In the genomic region with DNA sequence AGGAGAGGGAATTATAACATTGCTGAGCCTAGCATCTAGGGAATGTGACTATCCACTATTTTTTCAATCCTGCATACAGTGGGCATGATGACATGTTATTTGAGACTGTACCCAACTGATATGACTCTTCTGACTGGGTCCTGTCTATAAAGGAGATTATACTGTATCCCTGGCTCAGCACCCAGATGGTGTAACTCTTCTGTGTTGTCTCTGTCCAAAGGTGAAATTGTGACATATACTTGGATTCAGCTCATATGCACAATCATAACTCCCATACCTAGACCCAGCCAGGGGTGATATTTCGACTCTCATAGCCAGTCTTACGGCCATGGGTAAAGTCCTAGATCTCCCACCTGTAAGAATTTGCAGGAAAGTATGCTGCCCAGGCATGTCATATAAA, we compare ENCODE assay signal across 35 cellular contexts. TPM values are rescaled to one million over a fixed set of nuclear protein-coding genes. Genes with fewer than 3 reads are reported as not detected.
DNase-seq lines count a peak whose midpoint lies in the region; ATAC-seq, FAIRE-seq and TF ChIP-seq lines count a peak whose summit lies in the region.
"Had no signal": no experiment of that assay in that cellular context is flagged by ENCODE, and none has a peak within 500 bp of the region (broad histone marks: within the 10 kb centered on the region; RNA-seq: fewer than 3 reads in every experiment).

No MANE protein-coding gene starts in this region.

- no peak overlapping the region for H3K9ac ChIP-seq in liver (ENCODE audit: low read depth in 1 of 2, low read length in 2 of 2)
- H3K9ac ChIP-seq in HepG2 (ENCODE audit: insufficient read depth, low read depth, low read length): no peak overlapping the region
- no peak overlapping the region for H3K9ac ChIP-seq in SK-N-SH
- H3K9ac ChIP-seq: BLaER1; BLaER1 treated with 17β-estradiol and CSF1 and Interleukin-3, amounts not matched to agents 10 nM and 100 nM had no signal

- H3K4me3 ChIP-seq in liver (ENCODE audit: low read depth in 1 of 3, low read length in 3 of 3) (no peak overlapping the region), HepG2 (replicated peaks in 1 of 3; ENCODE audit: insufficient read depth in 1 of 3, low read depth in 2 of 3, low read length in 3 of 3) (no peak overlapping the region), right lobe of liver (no peak overlapping the region), SK-N-SH (ENCODE audit: low read depth in 2 of 2, low read length in 1 of 2) (no peak overlapping the region)
- H3K4me3 ChIP-seq: A549; BLaER1; BLaER1 treated with 17β-estradiol and CSF1 and Interleukin-3, amounts not matched to agents 10 nM and 100 nM had no signal

- H3K4me2 ChIP-seq in HepG2 (ENCODE audit: low read depth, low read length) (no peak overlapping the region), SK-N-SH (no peak overlapping the region)
- H3K4me2 ChIP-seq: A549; BLaER1; BLaER1 treated with 17β-estradiol and CSF1 and Interleukin-3, amounts not matched to agents 10 nM and 100 nM had no signal

- H3K36me3 Mint-ChIP-seq in stimulated activated naive B cell treated with anti-CD40 and anti-IgM and Interleukin-4, amounts not matched to agents 10 μg/mL and 1 μg/mL and 100 μg/mL, for 72 hours: peaks cover 3 to 9% of the 10 kb centered on the region in 2 donors
- H3K36me3 Mint-ChIP-seq: CD14-positive monocyte; CD4-positive, CD25-positive, alpha-beta regulatory T cell; CD8-positive, alpha-beta T cell had no signal

- TF ChIP-seq POLR2A in HepG2 (IDR thresholded peaks at IDR 0.05; ENCODE audit: insufficient read depth in 1 of 2, low read depth in 2 of 2, low read length in 2 of 2) (no peak), right lobe of liver (IDR thresholded peaks at IDR 0.05) (no peak)

- no peaks in the 10 kb centered on the region for H3K27me3 Mint-ChIP-seq in stimulated activated naive B cell treated with anti-CD40 and anti-IgM and Interleukin-4, amounts not matched to agents 10 μg/mL and 1 μg/mL and 100 μg/mL, for 72 hours
- H3K27me3 Mint-ChIP-seq: B cell; CD4-positive, alpha-beta memory T cell; CD4-positive, alpha-beta T cell; CD4-positive, CD25-positive, alpha-beta regulatory T cell had no signal

- peaks cover 6 to 24% (median 19%) of the 10 kb centered on the region in 4 donors for H3K9me3 ChIP-seq in liver (ENCODE audit: control insufficient read depth in 4 of 4, low read length in 3 of 4)
- peaks cover 97% of the 10 kb centered on the region for H3K9me3 ChIP-seq in HepG2 (ENCODE audit: low read length)
- H3K9me3 ChIP-seq in right lobe of liver: no peaks in the 10 kb centered on the region
- H3K9me3 ChIP-seq in SK-N-SH: no peaks in the 10 kb centered on the region
- H3K9me3 ChIP-seq: BE2C, BLaER1 had no signal

- CTCF ChIA-PET in HepG2 (lab: Yijun Ruan, JAX; ENCODE audit: low intra/inter-chr PET ratio, low total read pairs): no interaction called here
- CTCF ChIA-PET in SK-N-SH (lab: Yijun Ruan, JAX): interaction anchor here (1.1 kb wide), 1 partner anchor 14 kb away, joined by 3 read pairs; no protein-coding TSS in a partner anchor

- no peaks in the 10 kb centered on the region for H4K20me1 ChIP-seq in HepG2 (ENCODE audit: insufficient read depth, low read length)
- no peaks in the 10 kb centered on the region for H4K20me1 ChIP-seq in SK-N-SH (ENCODE audit: insufficient read depth)
- H4K20me1 ChIP-seq: BLaER1; BLaER1 treated with 17β-estradiol and CSF1 and Interleukin-3, amounts not matched to agents 10 nM and 100 nM had no signal

- no peak overlapping the region for H3K27ac Mint-ChIP-seq in stimulated activated naive B cell treated with anti-CD40 and anti-IgM and Interleukin-4, amounts not matched to agents 10 μg/mL and 1 μg/mL and 100 μg/mL, for 72 hours
- H3K27ac Mint-ChIP-seq: B cell; CD14-positive monocyte; CD4-positive, alpha-beta memory T cell; CD4-positive, alpha-beta T cell; CD4-positive, CD25-positive, alpha-beta regulatory T cell; CD8-positive, alpha-beta memory T cell; CD8-positive, alpha-beta T cell had no signal

- H2AFZ ChIP-seq in HepG2 (ENCODE audit: low read length) (no peak overlapping the region), SK-N-SH (ENCODE audit: low read depth) (no peak overlapping the region)

- no peak for TF ChIP-seq EP300 in HepG2 (IDR thresholded peaks at IDR 0.05; ENCODE audit: low read depth in 2 of 2, low read length in 2 of 2)
- no peak for TF ChIP-seq EP300 in HepG2 (CRISPR knock-in tag; IDR thresholded peaks at IDR 0.05; ENCODE audit: borderline replicate concordance)
- TF ChIP-seq EP300 in SK-N-SH (IDR thresholded peaks at IDR 0.05; ENCODE audit: borderline replicate concordance in 1 of 2, low read depth in 1 of 2, low read length in 1 of 2): no peak

- H3K27ac ChIP-seq in liver (ENCODE audit: low read depth in 1 of 2, low read length in 2 of 2) (no peak overlapping the region), HepG2 (ENCODE audit: extremely low read length, insufficient read depth, low read length) (no peak overlapping the region), right lobe of liver (no peak overlapping the region), SK-N-SH (ENCODE audit: low read depth in 2 of 2, low read length in 1 of 2) (no peak overlapping the region)
- H3K27ac ChIP-seq: 22Rv1; A549; BLaER1; BLaER1 treated with 17β-estradiol and CSF1 and Interleukin-3, amounts not matched to agents 10 nM and 100 nM; C4-2B had no signal

- WGBS in liver: 35% methylated on average over 2 of the region's 2 CpGs
- 6% methylated on average over 2 of the region's 2 CpGs for WGBS in HepG2 (ENCODE audit: low lambda C conversion rate)
- WGBS in right lobe of liver (ENCODE audit: insufficient coverage, low coverage, low lambda C conversion rate, missing lambda C conversion rate): no CpG with 5 or more reads among the region's 2 CpGs
- 13% methylated on average over 2 of the region's 2 CpGs for WGBS in SK-N-SH (ENCODE audit: low lambda C conversion rate)

- no TSS peak for BruUV-seq in HepG2 (replicated peaks; lab: Mats Ljungman, UMichigan)

- no peaks in the 10 kb centered on the region for H3K79me2 ChIP-seq in HepG2 (ENCODE audit: insufficient read depth, low read length)
- H3K79me2 ChIP-seq in SK-N-SH (ENCODE audit: insufficient read depth): no peaks in the 10 kb centered on the region

- TF ChIP-seq CTCF in liver (IDR thresholded peaks at IDR 0.05; ENCODE audit: low read depth, low read length, missing input control) (no peak), HepG2 (CRISPR knock-in tag; IDR thresholded peaks at IDR 0.05) (no peak), right lobe of liver (IDR thresholded peaks at IDR 0.05) (no peak), SK-N-SH (IDR thresholded peaks at IDR 0.05) (no peak)

- H3K4me1 Mint-ChIP-seq in stimulated activated naive B cell treated with anti-CD40 and anti-IgM and Interleukin-4, amounts not matched to agents 10 μg/mL and 1 μg/mL and 100 μg/mL, for 72 hours: no peaks in the 10 kb centered on the region
- H3K4me1 Mint-ChIP-seq: B cell; CD14-positive monocyte; CD4-positive, alpha-beta memory T cell; CD4-positive, CD25-positive, alpha-beta regulatory T cell; CD8-positive, alpha-beta memory T cell had no signal

- DNase-seq in HepG2 (ENCODE audit: low spot score): no peak
- no peak for DNase-seq in left lobe of liver (ENCODE audit: low spot score)
- DNase-seq in right lobe of liver: no peak
- no peak for DNase-seq in SK-N-SH
- no peak for DNase-seq in stimulated activated naive B cell treated with anti-CD40 and anti-IgM and Interleukin-4, amounts not matched to agents 10 μg/mL and 1 μg/mL and 100 μg/mL, for 72 hours
- DNase-seq: 8988T; ACHN; AML-193; BE2C; C1 segment of cervical spinal cord; Caco-2; Calu3; CD4-positive, alpha-beta memory T cell; CD4-positive, alpha-beta T cell; CD4-positive, CD25-positive, alpha-beta regulatory T cell; CD8-positive, alpha-beta memory T cell; CD8-positive, alpha-beta T cell; COR-L47; DMS 273 treated with DMSO at 0.1 percent for 48 hours; DMS153; DMS53; DMS79; DMS79 treated with DMSO at 0.1 percent for 48 hours; DND-41; EL had no signal

- intact Hi-C loops in HepG2 (cut with micrococcal nuclease; ENCODE audit: unreplicated experiment): no loop called here
- intact Hi-C loops in right lobe of liver (cut with DNase I): no loop called here

- POLR2A ChIA-PET in HepG2 (lab: Yijun Ruan, JAX): no interaction called here
- POLR2A ChIA-PET in SK-N-SH (lab: Yijun Ruan, JAX): no interaction called here

- H3K4me3 Mint-ChIP-seq in stimulated activated naive B cell treated with anti-CD40 and anti-IgM and Interleukin-4, amounts not matched to agents 10 μg/mL and 1 μg/mL and 100 μg/mL, for 72 hours: no peak overlapping the region
- H3K4me3 Mint-ChIP-seq: B cell; CD14-positive monocyte; CD4-positive, alpha-beta memory T cell; CD4-positive, alpha-beta T cell; CD4-positive, CD25-positive, alpha-beta regulatory T cell; CD8-positive, alpha-beta memory T cell; CD8-positive, alpha-beta T cell had no signal

- H3K9me3 Mint-ChIP-seq in stimulated activated naive B cell treated with anti-CD40 and anti-IgM and Interleukin-4, amounts not matched to agents 10 μg/mL and 1 μg/mL and 100 μg/mL, for 72 hours: peaks cover 26 to 28% of the 10 kb centered on the region in 2 donors

- no peaks in the 10 kb centered on the region for H3K9me2 ChIP-seq in SK-N-SH

- H3K4me1 ChIP-seq in liver (ENCODE audit: control insufficient read depth in 4 of 4, insufficient read depth in 4 of 4, low read length in 3 of 4) (no peaks in the 10 kb centered on the region), HepG2 (ENCODE audit: insufficient read depth, low read length) (no peaks in the 10 kb centered on the region), right lobe of liver (no peaks in the 10 kb centered on the region), SK-N-SH (ENCODE audit: control insufficient read depth in 1 of 2, insufficient read depth in 2 of 2, low read depth in 1 of 2, low read length in 1 of 2) (no peaks in the 10 kb centered on the region)
- H3K4me1 ChIP-seq: A549; BE2C; BLaER1; BLaER1 treated with 17β-estradiol and CSF1 and Interleukin-3, amounts not matched to agents 10 nM and 100 nM; Caco-2 had no signal

- no peak for FAIRE-seq in HepG2 (lab: Jason Lieb, UNC)
- FAIRE-seq: A204.1, A549, D721Med had no signal

- in situ Hi-C loops in HepG2 (cut with HindIII; ENCODE audit: extremely low pct_ligation_motif_present, low pct_unique_long_range_greater_than_20kb): no loop called here

- no peaks in the 10 kb centered on the region for H3K36me3 ChIP-seq in liver (ENCODE audit: control insufficient read depth in 4 of 4, insufficient read depth in 3 of 4, low read depth in 1 of 4, low read length in 3 of 4)
- no peaks in the 10 kb centered on the region for H3K36me3 ChIP-seq in HepG2 (replicated peaks in 1 of 2; ENCODE audit: control insufficient read depth in 1 of 2, insufficient read depth in 2 of 2, low read length in 2 of 2)
- no peaks in the 10 kb centered on the region for H3K36me3 ChIP-seq in right lobe of liver
- no peaks in the 10 kb centered on the region for H3K36me3 ChIP-seq in SK-N-SH (replicated peaks in 1 of 2; ENCODE audit: control insufficient read depth in 1 of 2, insufficient read depth in 2 of 2, low read length in 1 of 2)
- H3K36me3 ChIP-seq: BE2C, BLaER1 had no signal

- H3K27me3 ChIP-seq in liver (ENCODE audit: control insufficient read depth in 4 of 4, insufficient read depth in 4 of 4, low read length in 3 of 4) (no peaks in the 10 kb centered on the region), HepG2 (ENCODE audit: control insufficient read depth in 1 of 2, insufficient read depth in 2 of 2, low read length in 2 of 2) (no peaks in the 10 kb centered on the region), right lobe of liver (no peaks in the 10 kb centered on the region), SK-N-SH (ENCODE audit: insufficient read depth) (no peaks in the 10 kb centered on the region)
- H3K27me3 ChIP-seq: BE2C; BLaER1; BLaER1 treated with 17β-estradiol and CSF1 and Interleukin-3, amounts not matched to agents 10 nM and 100 nM had no signal

- H3F3A ChIP-seq in SK-N-SH (replicated peaks; ENCODE audit: insufficient read depth): no peaks in the 10 kb centered on the region

- no peak for TF ChIP-seq RAD21 in liver (IDR thresholded peaks at IDR 0.05)
- TF ChIP-seq RAD21 in HepG2 (CRISPR knock-in tag; IDR thresholded peaks at IDR 0.05): no peak
- TF ChIP-seq RAD21 in SK-N-SH (IDR thresholded peaks at IDR 0.05; ENCODE audit: low read length): no peak

- ATAC-seq in HepG2 (no peak), left lobe of liver (peak; percentile 73), right lobe of liver (peak; percentile 36 to 68 (median 64))
- ATAC-seq in stimulated activated naive B cell treated with anti-CD40 and anti-IgM and Interleukin-4, amounts not matched to agents 10 μg/mL and 1 μg/mL and 100 μg/mL, for 72 hours (replicated peaks): no peak
- ATAC-seq: A549; CD8-positive, alpha-beta T cell had no signal

RNA-seq across cellular contexts. Expression of a gene that starts 59.3 kb away (rescaled TPM):
- 1 to 10 TPM; 8.2 to 9.5 TPM for total RNA-seq in liver
- polyA plus RNA-seq in liver: 1 to 10 TPM; 1.1 to 2.4 TPM
- total RNA-seq in HepG2 (2016; rRNA removed; fragmentation: Illumina TruSeq; extraction: Trizol): not detected in 2 replicates
- total RNA-seq in HepG2 (2016; cell fraction: cytosol; rRNA removed; fragmentation: Illumina TruSeq; extraction: Trizol; ENCODE audit: low read depth): not detected in 2 replicates
- not detected in 2 replicates for total RNA-seq in HepG2 (2016; cell fraction: insoluble cytoplasmic fraction; rRNA removed; fragmentation: Illumina TruSeq; extraction: Trizol)
- not detected in 2 replicates for total RNA-seq in HepG2 (2016; cell fraction: membrane; rRNA removed; fragmentation: Illumina TruSeq; extraction: Trizol)
- total RNA-seq in HepG2 (2016; cell fraction: nucleus; rRNA removed; fragmentation: Illumina TruSeq; extraction: Trizol): not detected in 2 replicates
- polyA plus RNA-seq in HepG2 (2011; rRNA removed): not detected in 2 replicates
- polyA plus RNA-seq in HepG2 (2011; cell fraction: cytosol; rRNA removed): not detected in 2 replicates
- not detected in 2 replicates for polyA plus RNA-seq in HepG2 (2011; cell fraction: nucleus; rRNA removed)
- polyA plus RNA-seq in HepG2 (2012): not detected in 2 replicates
- polyA plus RNA-seq in HepG2 (2016; cell fraction: cytosol; fragmentation: Illumina TruSeq; extraction: Trizol; ENCODE audit: low read depth): not detected in 2 replicates
- polyA plus RNA-seq in HepG2 (2016; cell fraction: insoluble cytoplasmic fraction; fragmentation: Illumina TruSeq; extraction: Trizol; ENCODE audit: low read depth): not detected in 2 replicates
- polyA plus RNA-seq in HepG2 (2016; cell fraction: membrane; fragmentation: Illumina TruSeq; extraction: Trizol; ENCODE audit: low read depth): not detected in 2 replicates
- not detected in 2 replicates for polyA plus RNA-seq in HepG2 (2016; cell fraction: nucleus; fragmentation: Illumina TruSeq; extraction: Trizol; ENCODE audit: insufficient read depth, low read depth)
- 0.12 TPM in 1 of 2 replicates, not detected in the other for polyA minus RNA-seq in HepG2 (2011; rRNA and poly(A)+ RNA removed; ENCODE audit: low replicate concordance)
- polyA minus RNA-seq in HepG2 (2011; cell fraction: cytosol; rRNA and poly(A)+ RNA removed): not detected in 2 replicates
- not detected in 2 replicates for polyA minus RNA-seq in HepG2 (2011; cell fraction: nucleus; rRNA and poly(A)+ RNA removed)
- 4.3 TPM for total RNA-seq in left lobe of liver
- 1 to 10 TPM; 3.0 to 6.7 (median 4.1) TPM for total RNA-seq in right lobe of liver
- 4.0 and 7.3 TPM in 2 replicates for polyA plus RNA-seq in SK-N-SH (2012; rRNA removed)
- 3.1 and 3.6 TPM in 2 replicates for polyA plus RNA-seq in SK-N-SH (2012; cell fraction: cytosol; rRNA removed)
- 17.1 and 29.0 TPM in 2 replicates for polyA plus RNA-seq in SK-N-SH (2012; cell fraction: nucleus; rRNA removed)

Comparison
In these comparisons a context has a peak if more than half of its experiments do, and no peak if none do; other contexts are left out.
1. ATAC-seq: peak in left lobe of liver (single experiment) and right lobe of liver (4 of 4); none in HepG2 (single experiment) and stimulated activated naive B cell treated with anti-CD40 and anti-IgM and Interleukin-4, amounts not matched to agents 10 μg/mL and 1 μg/mL and 100 μg/mL, for 72 hours (0 of 2).